ENCODE assay signal across 1 cellular context in the genomic region with DNA sequence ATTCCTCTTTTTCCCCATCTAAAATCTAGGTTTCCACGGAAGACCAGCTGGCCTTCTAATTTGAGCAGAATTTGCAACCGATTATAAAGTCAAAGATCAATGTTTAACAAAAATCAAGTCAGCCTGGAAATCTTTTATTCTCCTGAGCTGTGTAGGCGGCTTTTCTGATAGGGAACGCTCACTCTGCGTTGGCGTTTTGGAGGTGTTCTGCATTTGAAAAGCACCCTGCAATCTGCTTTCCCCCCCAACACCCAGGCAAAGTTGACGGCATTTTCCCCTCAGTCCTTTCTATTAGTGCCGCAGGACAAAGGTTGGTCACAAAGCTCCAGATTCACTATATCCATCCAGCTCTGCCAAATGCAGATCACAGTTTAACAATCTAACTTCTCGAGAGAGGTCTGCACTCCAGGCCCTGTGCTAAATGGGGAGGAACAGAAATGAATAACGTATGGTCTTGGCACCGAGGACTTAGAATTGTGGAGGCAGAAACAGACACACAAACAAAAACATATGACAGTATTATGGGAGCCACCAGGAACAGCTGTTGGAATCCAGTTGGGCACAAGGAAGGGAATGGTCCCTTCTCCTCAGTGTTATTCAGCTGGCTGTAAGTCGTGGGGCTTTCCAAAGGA.
TF ChIP-seq lines count a peak whose summit lies in the region.

No MANE protein-coding gene starts in this region.

TF ChIP-seq in WTC11, 78 proteins besides CTCF, POLR2A, EP300 and RAD21:
- TF ChIP-seq, protein P1, sequence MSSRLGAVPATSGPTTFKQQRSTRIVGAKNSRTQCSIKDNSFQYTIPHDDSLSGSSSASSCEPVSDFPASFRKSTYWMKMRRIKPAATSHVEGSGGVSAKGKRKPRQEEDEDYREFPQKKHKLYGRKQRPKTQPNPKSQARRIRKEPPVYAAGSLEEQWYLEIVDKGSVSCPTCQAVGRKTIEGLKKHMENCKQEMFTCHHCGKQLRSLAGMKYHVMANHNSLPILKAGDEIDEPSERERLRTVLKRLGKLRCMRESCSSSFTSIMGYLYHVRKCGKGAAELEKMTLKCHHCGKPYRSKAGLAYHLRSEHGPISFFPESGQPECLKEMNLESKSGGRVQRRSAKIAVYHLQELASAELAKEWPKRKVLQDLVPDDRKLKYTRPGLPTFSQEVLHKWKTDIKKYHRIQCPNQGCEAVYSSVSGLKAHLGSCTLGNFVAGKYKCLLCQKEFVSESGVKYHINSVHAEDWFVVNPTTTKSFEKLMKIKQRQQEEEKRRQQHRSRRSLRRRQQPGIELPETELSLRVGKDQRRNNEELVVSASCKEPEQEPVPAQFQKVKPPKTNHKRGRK (CRISPR knock-in tag; IDR thresholded peaks at IDR 0.05; ENCODE audit: borderline replicate concordance): no peak
- TF ChIP-seq EMX1 (CRISPR knock-in tag; IDR thresholded peaks at IDR 0.05): no peak
- TF ChIP-seq CREM (CRISPR knock-in tag; IDR thresholded peaks at IDR 0.05): no peak
- no peak for TF ChIP-seq OVOL2 (CRISPR knock-in tag; IDR thresholded peaks at IDR 0.05; ENCODE audit: borderline replicate concordance)
- TF ChIP-seq, protein P2, sequence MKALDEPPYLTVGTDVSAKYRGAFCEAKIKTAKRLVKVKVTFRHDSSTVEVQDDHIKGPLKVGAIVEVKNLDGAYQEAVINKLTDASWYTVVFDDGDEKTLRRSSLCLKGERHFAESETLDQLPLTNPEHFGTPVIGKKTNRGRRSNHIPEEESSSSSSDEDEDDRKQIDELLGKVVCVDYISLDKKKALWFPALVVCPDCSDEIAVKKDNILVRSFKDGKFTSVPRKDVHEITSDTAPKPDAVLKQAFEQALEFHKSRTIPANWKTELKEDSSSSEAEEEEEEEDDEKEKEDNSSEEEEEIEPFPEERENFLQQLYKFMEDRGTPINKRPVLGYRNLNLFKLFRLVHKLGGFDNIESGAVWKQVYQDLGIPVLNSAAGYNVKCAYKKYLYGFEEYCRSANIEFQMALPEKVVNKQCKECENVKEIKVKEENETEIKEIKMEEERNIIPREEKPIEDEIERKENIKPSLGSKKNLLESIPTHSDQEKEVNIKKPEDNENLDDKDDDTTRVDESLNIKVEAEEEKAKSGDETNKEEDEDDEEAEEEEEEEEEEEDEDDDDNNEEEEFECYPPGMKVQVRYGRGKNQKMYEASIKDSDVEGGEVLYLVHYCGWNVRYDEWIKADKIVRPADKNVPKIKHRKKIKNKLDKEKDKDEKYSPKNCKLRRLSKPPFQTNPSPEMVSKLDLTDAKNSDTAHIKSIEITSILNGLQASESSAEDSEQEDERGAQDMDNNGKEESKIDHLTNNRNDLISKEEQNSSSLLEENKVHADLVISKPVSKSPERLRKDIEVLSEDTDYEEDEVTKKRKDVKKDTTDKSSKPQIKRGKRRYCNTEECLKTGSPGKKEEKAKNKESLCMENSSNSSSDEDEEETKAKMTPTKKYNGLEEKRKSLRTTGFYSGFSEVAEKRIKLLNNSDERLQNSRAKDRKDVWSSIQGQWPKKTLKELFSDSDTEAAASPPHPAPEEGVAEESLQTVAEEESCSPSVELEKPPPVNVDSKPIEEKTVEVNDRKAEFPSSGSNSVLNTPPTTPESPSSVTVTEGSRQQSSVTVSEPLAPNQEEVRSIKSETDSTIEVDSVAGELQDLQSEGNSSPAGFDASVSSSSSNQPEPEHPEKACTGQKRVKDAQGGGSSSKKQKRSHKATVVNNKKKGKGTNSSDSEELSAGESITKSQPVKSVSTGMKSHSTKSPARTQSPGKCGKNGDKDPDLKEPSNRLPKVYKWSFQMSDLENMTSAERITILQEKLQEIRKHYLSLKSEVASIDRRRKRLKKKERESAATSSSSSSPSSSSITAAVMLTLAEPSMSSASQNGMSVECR (CRISPR knock-in tag; IDR thresholded peaks at IDR 0.05; ENCODE audit: borderline replicate concordance): no peak
- TF ChIP-seq RORB (CRISPR knock-in tag; IDR thresholded peaks at IDR 0.05): no peak
- no peak for TF ChIP-seq ZNF121 (CRISPR knock-in tag; IDR thresholded peaks at IDR 0.05)
- no peak for TF ChIP-seq IRF2 (CRISPR knock-in tag; IDR thresholded peaks at IDR 0.05; ENCODE audit: borderline replicate concordance, low read depth)
- TF ChIP-seq, protein P3, sequence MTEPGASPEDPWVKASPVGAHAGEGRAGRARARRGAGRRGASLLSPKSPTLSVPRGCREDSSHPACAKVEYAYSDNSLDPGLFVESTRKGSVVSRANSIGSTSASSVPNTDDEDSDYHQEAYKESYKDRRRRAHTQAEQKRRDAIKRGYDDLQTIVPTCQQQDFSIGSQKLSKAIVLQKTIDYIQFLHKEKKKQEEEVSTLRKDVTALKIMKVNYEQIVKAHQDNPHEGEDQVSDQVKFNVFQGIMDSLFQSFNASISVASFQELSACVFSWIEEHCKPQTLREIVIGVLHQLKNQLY (CRISPR knock-in tag; IDR thresholded peaks at IDR 0.05): no peak
- TF ChIP-seq NR2C2 (CRISPR knock-in tag; IDR thresholded peaks at IDR 0.05): no peak
- TF ChIP-seq KAT7 (CRISPR knock-in tag; IDR thresholded peaks at IDR 0.05; ENCODE audit: borderline replicate concordance): no peak
- TF ChIP-seq, protein P4, sequence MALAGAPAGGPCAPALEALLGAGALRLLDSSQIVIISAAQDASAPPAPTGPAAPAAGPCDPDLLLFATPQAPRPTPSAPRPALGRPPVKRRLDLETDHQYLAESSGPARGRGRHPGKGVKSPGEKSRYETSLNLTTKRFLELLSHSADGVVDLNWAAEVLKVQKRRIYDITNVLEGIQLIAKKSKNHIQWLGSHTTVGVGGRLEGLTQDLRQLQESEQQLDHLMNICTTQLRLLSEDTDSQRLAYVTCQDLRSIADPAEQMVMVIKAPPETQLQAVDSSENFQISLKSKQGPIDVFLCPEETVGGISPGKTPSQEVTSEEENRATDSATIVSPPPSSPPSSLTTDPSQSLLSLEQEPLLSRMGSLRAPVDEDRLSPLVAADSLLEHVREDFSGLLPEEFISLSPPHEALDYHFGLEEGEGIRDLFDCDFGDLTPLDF (CRISPR knock-in tag; IDR thresholded peaks at IDR 0.05): no peak
- TF ChIP-seq, protein P5, sequence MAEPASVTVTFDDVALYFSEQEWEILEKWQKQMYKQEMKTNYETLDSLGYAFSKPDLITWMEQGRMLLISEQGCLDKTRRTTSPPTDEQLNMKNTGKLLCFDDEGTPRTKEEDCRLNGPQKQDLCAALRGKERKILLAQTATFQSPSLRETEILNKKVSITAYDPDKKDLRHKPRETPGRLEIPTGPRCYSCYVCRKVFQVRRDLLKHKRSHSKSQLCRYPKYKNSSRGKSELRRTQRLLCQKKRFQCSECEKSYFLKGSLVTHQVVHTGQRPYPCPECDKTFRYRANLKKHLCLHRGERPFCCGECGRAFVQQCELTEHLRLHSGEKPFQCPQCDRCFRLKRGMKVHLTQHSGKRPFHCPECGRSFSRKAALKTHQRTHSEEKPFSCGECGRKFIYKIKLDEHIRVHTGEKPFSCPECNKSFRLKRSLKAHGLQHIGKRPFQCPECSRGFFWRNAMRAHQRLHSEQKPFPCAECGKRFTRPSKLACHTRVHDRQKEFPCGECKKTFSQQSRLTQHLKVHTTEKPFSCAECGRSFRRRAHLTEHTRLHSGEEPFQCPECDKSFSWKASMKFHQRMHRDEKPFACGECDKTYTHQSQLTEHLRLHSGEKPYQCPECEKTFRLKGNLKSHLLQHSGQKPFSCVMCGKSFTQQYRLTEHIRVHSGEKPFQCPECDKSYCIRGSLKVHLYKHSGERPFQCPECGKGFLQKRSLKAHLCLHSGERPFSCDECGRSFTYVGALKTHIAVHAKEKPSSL (CRISPR knock-in tag; conservative IDR thresholded peaks at IDR 0.05): no peak
- TF ChIP-seq, protein P6, sequence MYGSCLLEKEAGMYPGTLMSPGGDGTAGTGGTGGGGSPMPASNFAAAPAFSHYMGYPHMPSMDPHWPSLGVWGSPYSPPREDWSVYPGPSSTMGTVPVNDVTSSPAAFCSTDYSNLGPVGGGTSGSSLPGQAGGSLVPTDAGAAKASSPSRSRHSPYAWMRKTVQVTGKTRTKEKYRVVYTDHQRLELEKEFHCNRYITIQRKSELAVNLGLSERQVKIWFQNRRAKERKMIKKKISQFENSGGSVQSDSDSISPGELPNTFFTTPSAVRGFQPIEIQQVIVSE (CRISPR knock-in tag; IDR thresholded peaks at IDR 0.05; ENCODE audit: borderline replicate concordance): no peak
- no peak for TF ChIP-seq SP1 (CRISPR knock-in tag; conservative IDR thresholded peaks at IDR 0.05)
- no peak for TF ChIP-seq NR3C1 (CRISPR knock-in tag; conservative IDR thresholded peaks at IDR 0.05; ENCODE audit: low read depth)
- TF ChIP-seq, protein P7, sequence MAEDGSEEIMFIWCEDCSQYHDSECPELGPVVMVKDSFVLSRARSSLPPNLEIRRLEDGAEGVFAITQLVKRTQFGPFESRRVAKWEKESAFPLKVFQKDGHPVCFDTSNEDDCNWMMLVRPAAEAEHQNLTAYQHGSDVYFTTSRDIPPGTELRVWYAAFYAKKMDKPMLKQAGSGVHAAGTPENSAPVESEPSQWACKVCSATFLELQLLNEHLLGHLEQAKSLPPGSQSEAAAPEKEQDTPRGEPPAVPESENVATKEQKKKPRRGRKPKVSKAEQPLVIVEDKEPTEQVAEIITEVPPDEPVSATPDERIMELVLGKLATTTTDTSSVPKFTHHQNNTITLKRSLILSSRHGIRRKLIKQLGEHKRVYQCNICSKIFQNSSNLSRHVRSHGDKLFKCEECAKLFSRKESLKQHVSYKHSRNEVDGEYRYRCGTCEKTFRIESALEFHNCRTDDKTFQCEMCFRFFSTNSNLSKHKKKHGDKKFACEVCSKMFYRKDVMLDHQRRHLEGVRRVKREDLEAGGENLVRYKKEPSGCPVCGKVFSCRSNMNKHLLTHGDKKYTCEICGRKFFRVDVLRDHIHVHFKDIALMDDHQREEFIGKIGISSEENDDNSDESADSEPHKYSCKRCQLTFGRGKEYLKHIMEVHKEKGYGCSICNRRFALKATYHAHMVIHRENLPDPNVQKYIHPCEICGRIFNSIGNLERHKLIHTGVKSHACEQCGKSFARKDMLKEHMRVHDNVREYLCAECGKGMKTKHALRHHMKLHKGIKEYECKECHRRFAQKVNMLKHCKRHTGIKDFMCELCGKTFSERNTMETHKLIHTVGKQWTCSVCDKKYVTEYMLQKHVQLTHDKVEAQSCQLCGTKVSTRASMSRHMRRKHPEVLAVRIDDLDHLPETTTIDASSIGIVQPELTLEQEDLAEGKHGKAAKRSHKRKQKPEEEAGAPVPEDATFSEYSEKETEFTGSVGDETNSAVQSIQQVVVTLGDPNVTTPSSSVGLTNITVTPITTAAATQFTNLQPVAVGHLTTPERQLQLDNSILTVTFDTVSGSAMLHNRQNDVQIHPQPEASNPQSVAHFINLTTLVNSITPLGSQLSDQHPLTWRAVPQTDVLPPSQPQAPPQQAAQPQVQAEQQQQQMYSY (CRISPR knock-in tag; IDR thresholded peaks at IDR 0.05): no peak
- no peak for TF ChIP-seq TEAD4 (CRISPR knock-in tag; IDR thresholded peaks at IDR 0.05)
- no peak for TF ChIP-seq NFYB (CRISPR knock-in tag; conservative IDR thresholded peaks at IDR 0.05; ENCODE audit: low read depth)
